23 cellular contexts compared by ENCODE assay signal in genomic region chr7:132872034-132872433, GRCh38.
A peak's percentile ranks its signal among the peaks of the same experiment; 100 is the strongest.
DNase-seq lines count a peak whose midpoint lies in the region; ATAC-seq and TF ChIP-seq lines count a peak whose summit lies in the region.
"Had no signal": no experiment of that assay in that cellular context is flagged by ENCODE, and none has a peak within 500 bp of the region (broad histone marks: within the 10 kb centered on the region; RNA-seq: fewer than 3 reads in every experiment).

No MANE protein-coding gene starts in this region.

- H3K36me3 ChIP-seq in gastrocnemius medialis: no peaks in the 10 kb centered on the region
- H3K36me3 ChIP-seq: cardiac muscle cell, right atrium auricular region, vagina had no signal

- H3K27ac ChIP-seq in gastrocnemius medialis: no peak overlapping the region
- H3K27ac ChIP-seq: A549; BLaER1 treated with 17β-estradiol and CSF1 and Interleukin-3, amounts not matched to agents 10 nM and 100 nM; cardiac muscle cell; foreskin keratinocyte; right atrium auricular region; vagina had no signal

- peaks cover 5 to 12% of the 10 kb centered on the region in 2 donors for H3K4me1 ChIP-seq in gastrocnemius medialis
- H3K4me1 ChIP-seq: A549, foreskin keratinocyte, right atrium auricular region had no signal

- peak; percentile 65 for ATAC-seq in GM18502 (IDR thresholded peaks at IDR 0.05; ENCODE audit: poor library complexity, unreplicated experiment)
- peak; percentile 46 for ATAC-seq in GM21360 (IDR thresholded peaks at IDR 0.05; ENCODE audit: unreplicated experiment)
- peak; percentile 56 for ATAC-seq in HG02852 (IDR thresholded peaks at IDR 0.05; ENCODE audit: unreplicated experiment)
- ATAC-seq in HG03378 (IDR thresholded peaks at IDR 0.05; ENCODE audit: unreplicated experiment): peak; percentile 43
- no peak for ATAC-seq in GM19452 (IDR thresholded peaks at IDR 0.05; ENCODE audit: unreplicated experiment)
- no peak for ATAC-seq in gastrocnemius medialis
- ATAC-seq: A549, foreskin keratinocyte, GM23338, Right ventricle myocardium inferior had no signal

- TF ChIP-seq CTCF in gastrocnemius medialis (IDR thresholded peaks at IDR 0.05 in 4 of 5, conservative IDR thresholded peaks at IDR 0.05 in 1 of 5): no peak

- no peak for TF ChIP-seq POLR2A in gastrocnemius medialis (IDR thresholded peaks at IDR 0.05)

- no peaks in the 10 kb centered on the region for H3K27me3 ChIP-seq in gastrocnemius medialis
- H3K27me3 ChIP-seq: BLaER1 treated with 17β-estradiol and CSF1 and Interleukin-3, amounts not matched to agents 10 nM and 100 nM; cardiac muscle cell; foreskin keratinocyte; right atrium auricular region; vagina had no signal

- intact Hi-C loops in gastrocnemius medialis (cut with DNase I; ENCODE audit: low total_unique reads): no loop called here

- H3K9me3 ChIP-seq in gastrocnemius medialis: no peaks in the 10 kb centered on the region
- H3K9me3 ChIP-seq: A549; BLaER1 treated with 17β-estradiol and CSF1 and Interleukin-3, amounts not matched to agents 10 nM and 100 nM; right atrium auricular region; vagina had no signal

- in situ Hi-C loops in gastrocnemius medialis (cut with MboI; ENCODE audit: low sequenced_read_pairs in 4 of 4): no loop called here

- DNase-seq in gastrocnemius medialis (no peak), NCI-H2171 treated with DMSO at 0.1 percent for 48 hours (lab: John Stamatoyannopoulos, UW) (no peak)
- DNase-seq in activated CD4-positive, alpha-beta T cell treated with anti-CD3 and anti-CD28 coated beads for 4 hours: no peak
- DNase-seq: activated CD4-positive, alpha-beta T cell treated with anti-CD3 and anti-CD28 coated beads, Interleukin-2, amount 10 ng/mL, durations not matched to agents 7 days and 5 days; activated CD8-positive, alpha-beta memory T cell treated with anti-CD3 and anti-CD28 coated beads, Interleukin-2, amount 50 U/mL, for 4 hours; foreskin keratinocyte; hypothalamus; naive B cell; NCI-H1417 treated with DMSO at 0.1 percent for 48 hours; NCI-H2171; NCI-H748 treated with DMSO at 0.1 percent for 48 hours had no signal

- H3K4me3 ChIP-seq in gastrocnemius medialis: no peak overlapping the region
- H3K4me3 ChIP-seq: A549; BLaER1 treated with 17β-estradiol and CSF1 and Interleukin-3, amounts not matched to agents 10 nM and 100 nM; cardiac muscle cell; GM23338; right atrium auricular region; vagina had no signal

Comparison
In these comparisons a context has a peak if more than half of its experiments do, and no peak if none do; other contexts are left out.
1. ATAC-seq: peak in GM18502 (single experiment), GM21360 (single experiment), HG02852 (single experiment) and HG03378 (single experiment); none in GM19452 (single experiment) and gastrocnemius medialis (0 of 2).